Comparison of ENCODE assay signal across 1 cellular context in the genomic region with DNA sequence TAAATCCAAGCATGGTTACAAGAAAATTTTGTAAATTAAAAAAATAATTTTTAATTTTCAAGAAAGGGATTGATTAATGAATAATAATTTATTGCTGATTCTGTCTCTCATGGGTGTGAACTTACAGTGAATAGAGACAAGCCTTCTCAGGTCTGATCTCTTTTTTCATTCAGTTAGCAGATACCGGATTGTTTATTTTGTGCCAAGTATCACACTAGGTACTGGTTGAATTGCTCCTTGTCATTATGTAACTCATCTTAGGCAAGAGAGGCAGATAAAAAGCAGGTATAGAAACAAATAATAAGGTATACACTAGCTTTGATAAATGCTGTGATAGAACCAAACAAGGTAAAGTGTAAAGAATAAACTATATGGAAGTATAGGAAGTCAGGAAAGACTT.
TF ChIP-seq lines count a peak whose summit lies in the region.

No MANE protein-coding gene starts in this region.

TF ChIP-seq in WTC11, 78 proteins besides CTCF, POLR2A, EP300 and RAD21 (continued from another document):
- TF ChIP-seq STAT6 (CRISPR knock-in tag; conservative IDR thresholded peaks at IDR 0.05; ENCODE audit: low read depth) (no peak), ATF6 (CRISPR knock-in tag; IDR thresholded peaks at IDR 0.05) (no peak), ATF1 (CRISPR knock-in tag; IDR thresholded peaks at IDR 0.05) (no peak), TEAD1 (CRISPR knock-in tag; IDR thresholded peaks at IDR 0.05) (no peak), ETV6 (CRISPR knock-in tag; IDR thresholded peaks at IDR 0.05) (no peak), MLX (CRISPR knock-in tag; IDR thresholded peaks at IDR 0.05) (no peak), GRHL2 (CRISPR knock-in tag; IDR thresholded peaks at IDR 0.05; ENCODE audit: insufficient replicate concordance, severe bottlenecking) (no peak), CREM (CRISPR knock-in tag; IDR thresholded peaks at IDR 0.05) (no peak)
- TF ChIP-seq, protein P1, sequence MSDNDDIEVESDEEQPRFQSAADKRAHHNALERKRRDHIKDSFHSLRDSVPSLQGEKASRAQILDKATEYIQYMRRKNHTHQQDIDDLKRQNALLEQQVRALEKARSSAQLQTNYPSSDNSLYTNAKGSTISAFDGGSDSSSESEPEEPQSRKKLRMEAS (CRISPR knock-in tag; IDR thresholded peaks at IDR 0.05) = no peak
